ENCODE assay signal across 8 cellular contexts in genomic region chr18:29874519-29875098, GRCh38.
DNase-seq lines count a peak whose midpoint lies in the region; FAIRE-seq and TF ChIP-seq lines count a peak whose summit lies in the region.

No MANE protein-coding gene starts in this region.

- H3K36me3 ChIP-seq in liver (ENCODE audit: control insufficient read depth in 4 of 4, insufficient read depth in 3 of 4, low read depth in 1 of 4, low read length in 3 of 4): no peaks in the 10 kb centered on the region

- no peaks in the 10 kb centered on the region for H3K27me3 ChIP-seq in liver (ENCODE audit: control insufficient read depth in 4 of 4, insufficient read depth in 4 of 4, low read length in 3 of 4)

- H3K27ac ChIP-seq in VCaP: no peak overlapping the region
- H3K27ac ChIP-seq in liver (ENCODE audit: low read depth in 1 of 2, low read length in 2 of 2): no peak overlapping the region

- peaks cover 0 to 1% (median 0%) of the 10 kb centered on the region in 4 donors for H3K4me1 ChIP-seq in liver (ENCODE audit: control insufficient read depth in 4 of 4, insufficient read depth in 4 of 4, low read length in 3 of 4)

- FAIRE-seq in GM19239 (lab: Jason Lieb, UNC): no peak

- peak; percentile 74 to 76 for TF ChIP-seq RAD21 in liver (IDR thresholded peaks at IDR 0.05)

- no peak overlapping the region for H3K9ac ChIP-seq in liver (ENCODE audit: low read depth in 1 of 2, low read length in 2 of 2)

- no peak overlapping the region for H3K4me3 ChIP-seq in liver (ENCODE audit: low read depth in 1 of 3, low read length in 3 of 3)

- no peaks in the 10 kb centered on the region for H3K9me3 ChIP-seq in liver (ENCODE audit: control insufficient read depth in 4 of 4, low read length in 3 of 4)

- TF ChIP-seq CTCF in VCaP (conservative IDR thresholded peaks at IDR 0.05) (peak; percentile 77), liver (IDR thresholded peaks at IDR 0.05; ENCODE audit: low read depth, low read length, missing input control) (peak; percentile 41)

- DNase-seq in NCI-H1092 treated with DMSO at 0.1 percent for 48 hours (lab: John Stamatoyannopoulos, UW) (peak; percentile 50), NCI-H1092 (lab: John Stamatoyannopoulos, UW) (no peak), M059J (ENCODE audit: low read depth) (peak; percentile 46), T1000 (lab: John Stamatoyannopoulos, UW) (no peak), GM19239 (ENCODE audit: insufficient read length, low spot score) (no peak), GM19240 (ENCODE audit: insufficient read length, low spot score) (no peak)

- WGBS in liver: 79% methylated on average over 3 of the region's 3 CpGs

TF ChIP-seq in liver, 16 proteins besides CTCF, POLR2A, EP300 and RAD21:
- TF ChIP-seq TAF1 (conservative IDR thresholded peaks at IDR 0.05) (no peak), ATF3 (IDR thresholded peaks at IDR 0.05) (no peak), HNF4A (conservative IDR thresholded peaks at IDR 0.05) (no peak), FOXA2 (IDR thresholded peaks at IDR 0.05) (no peak), HNF4G (IDR thresholded peaks at IDR 0.05) (no peak), MAX (IDR thresholded peaks at IDR 0.05) (no peak), EGR1 (IDR thresholded peaks at IDR 0.05; ENCODE audit: low read depth in 2 of 2) (no peak), REST (IDR thresholded peaks at IDR 0.05) (no peak), YY1 (IDR thresholded peaks at IDR 0.05) (no peak), ZBTB33 (IDR thresholded peaks at IDR 0.05) (no peak), SP1 (IDR thresholded peaks at IDR 0.05) (no peak), GABPA (IDR thresholded peaks at IDR 0.05 in 1 of 2, conservative IDR thresholded peaks at IDR 0.05 in 1 of 2) (no peak), JUND (IDR thresholded peaks at IDR 0.05) (no peak), NR2F2 (IDR thresholded peaks at IDR 0.05) (no peak), FOXA1 (IDR thresholded peaks at IDR 0.05) (no peak)

Comparison
In these comparisons a context has a peak if more than half of its experiments do, and no peak if none do; other contexts are left out.
1. DNase-seq: peak in NCI-H1092 treated with DMSO at 0.1 percent for 48 hours (single experiment) and M059J (single experiment); none in NCI-H1092 (single experiment), T1000 (single experiment), GM19239 (single experiment) and GM19240 (single experiment).